ENCODE assay signal across 23 cellular contexts in genomic region chr3:76998555-76998954, GRCh38.
"Had no signal": no experiment of that assay in that cellular context is flagged by ENCODE, and none has a peak within 500 bp of the region (broad histone marks: within the 10 kb centered on the region; RNA-seq: fewer than 3 reads in every experiment).

No MANE protein-coding gene starts in this region.

- ATAC-seq: activated CD8-positive, alpha-beta T cell treated with anti-CD3 and anti-CD28 coated beads for 36 hours; activated naive CD8-positive, alpha-beta T cell treated with anti-CD3 and anti-CD28 coated beads, Interleukin-2, amount 50 U/mL, for 24 hours; activated T-cell treated with anti-CD3 and anti-CD28 coated beads, Interleukin-2, amount 50 U/mL, for 4 hours; activated T-helper 17 cell treated with anti-CD3 and anti-CD28 coated beads, Interleukin-2, amount 50 U/mL, for 72 hours; left colon; sciatic nerve; stimulated activated naive CD8-positive, alpha-beta T cell treated with anti-CD3 and anti-CD28 coated beads, Interleukin-15, Interleukin-2, amounts not matched to agents 100 U/mL and 50 U/mL, for 24 hours had no signal

- H3K27ac ChIP-seq: neutrophil, testis, uterus had no signal

- H3K36me3 ChIP-seq: neutrophil, uterus had no signal

- H3K4me3 ChIP-seq: skin epidermis, testis, uterus had no signal

- FAIRE-seq: colon had no signal

- H3K9me3 ChIP-seq: neutrophil, testis, uterus had no signal

- H3K27me3 ChIP-seq: neutrophil, testis, uterus had no signal

- DNase-seq: activated B cell treated with CpG ODN at 0.5 μM for 24 hours; activated CD4-positive, alpha-beta T cell treated with anti-CD3 and anti-CD28 coated beads, Interleukin-2, amount 50 U/mL, for 1 hour; activated CD8-positive, alpha-beta T cell treated with anti-CD3 and anti-CD28 coated beads for 36 hours; activated naive CD8-positive, alpha-beta T cell treated with anti-CD3 and anti-CD28 coated beads, Interleukin-2, amount 50 U/mL, for 24 hours; activated T-cell treated with anti-CD3 and anti-CD28 coated beads, Interleukin-2, amount 50 U/mL, for 4 hours; dermis blood vessel endothelial cell; effector CD4-positive, alpha-beta T cell; foreskin melanocyte; left colon; naive B cell; nephron progenitor cell; retina; stimulated activated CD4-positive, alpha-beta T cell treated with anti-CD3 and anti-CD28 coated beads, Interleukin-12 subunit alpha, Interleukin-12 subunit beta, amount 100 ng/mL, for 4 hours; stimulated activated CD4-positive, alpha-beta T cell treated with anti-CD3 and anti-CD28 coated beads, Interleukin-4, amount 100 ng/mL, for 1 hour; stimulated activated naive CD8-positive, alpha-beta T cell treated with anti-CD3 and anti-CD28 coated beads, Interleukin-15, Interleukin-2, amounts not matched to agents 100 U/mL and 50 U/mL, for 24 hours; T-helper 1 cell; testis; uterus had no signal

- H3K4me1 ChIP-seq: testis, uterus had no signal
